In genomic region chrX:66634272-66634671, GRCh38 we compare ENCODE assay signal across 29 cellular contexts. TPM values are rescaled to one million over a fixed set of nuclear protein-coding genes. Genes with fewer than 3 reads are reported as not detected.
DNase-seq lines count a peak whose midpoint lies in the region; ATAC-seq and TF ChIP-seq lines count a peak whose summit lies in the region.
"Had no signal": no experiment of that assay in that cellular context is flagged by ENCODE, and none has a peak within 500 bp of the region (broad histone marks: within the 10 kb centered on the region; RNA-seq: fewer than 3 reads in every experiment).

No MANE protein-coding gene starts in this region.

- no peaks in the 10 kb centered on the region for H3K9me3 ChIP-seq in uterus
- H3K9me3 ChIP-seq: right atrium auricular region, tibial artery had no signal

- H3K27ac Mint-ChIP-seq in HFFc6 (peak overlapping the region; percentile 93), brain (peak overlapping the region in 1 of 5 experiments; percentile 33)
- H3K27ac Mint-ChIP-seq: activated CD8-positive, alpha-beta memory T cell treated with anti-CD3 and anti-CD28 coated beads, Interleukin-2, amount 10 ng/mL, durations not matched to agents 7 days and 5 days; activated T-helper 1 cell treated with anti-CD3 and anti-CD28 coated beads, Interleukin-12 subunit alpha, Interleukin-12 subunit beta, Interleukin-2, Interleukin-4 antibody, amounts not matched to agents 30 ng/mL and 10 ng/mL and 1 ng/mL, durations not matched to agents 14 hours and 24 hours and 36 hours; CD8-positive, alpha-beta memory T cell; natural killer cell treated with Interleukin-12 subunit alpha and Interleukin-12 subunit beta and Interleukin-15 and Interleukin-18, amount 100 ng/mL, for 72 hours; WTC11 had no signal

- H3K4me1 Mint-ChIP-seq in HFFc6 (ENCODE audit: low read depth) (peaks cover 72% of the 10 kb centered on the region), brain (peaks cover 42% of the 10 kb centered on the region)

- H3K27me3 Mint-ChIP-seq in HFFc6 (ENCODE audit: insufficient read depth) (no peaks in the 10 kb centered on the region; the same call in 1 of the 2 replicates), brain (no peaks in the 10 kb centered on the region)
- H3K27me3 Mint-ChIP-seq: activated CD8-positive, alpha-beta memory T cell treated with anti-CD3 and anti-CD28 coated beads, Interleukin-2, amount 10 ng/mL, durations not matched to agents 7 days and 5 days had no signal

- H3K4me3 Mint-ChIP-seq in HFFc6 (peak overlapping the region; percentile 83), brain (peak overlapping the region in 4 of 5 experiments; percentile 19 to 64 (median 52))
- H3K4me3 Mint-ChIP-seq: activated CD8-positive, alpha-beta memory T cell treated with anti-CD3 and anti-CD28 coated beads, Interleukin-2, amount 10 ng/mL, durations not matched to agents 7 days and 5 days; activated T-helper 1 cell treated with anti-CD3 and anti-CD28 coated beads, Interleukin-12 subunit alpha, Interleukin-12 subunit beta, Interleukin-2, Interleukin-4 antibody, amounts not matched to agents 30 ng/mL and 10 ng/mL and 1 ng/mL, durations not matched to agents 14 hours and 24 hours and 36 hours; CD8-positive, alpha-beta memory T cell; natural killer cell treated with Interleukin-12 subunit alpha and Interleukin-12 subunit beta and Interleukin-15 and Interleukin-18, amount 100 ng/mL, for 72 hours; WTC11 had no signal

- H3K9me3 Mint-ChIP-seq in HFFc6: no peaks in the 10 kb centered on the region
- H3K9me3 Mint-ChIP-seq in brain: peaks cover 3 to 14% (median 11%) of the 10 kb centered on the region in 5 experiments
- H3K9me3 Mint-ChIP-seq: activated T-helper 1 cell treated with anti-CD3 and anti-CD28 coated beads, Interleukin-12 subunit alpha, Interleukin-12 subunit beta, Interleukin-2, Interleukin-4 antibody, amounts not matched to agents 30 ng/mL and 10 ng/mL and 1 ng/mL, durations not matched to agents 14 hours and 24 hours and 36 hours; CD8-positive, alpha-beta memory T cell; natural killer cell treated with Interleukin-12 subunit alpha and Interleukin-12 subunit beta and Interleukin-15 and Interleukin-18, amount 100 ng/mL, for 72 hours; WTC11 had no signal

- no peaks in the 10 kb centered on the region for H3K4me1 ChIP-seq in uterus
- H3K4me1 ChIP-seq: gastrocnemius medialis, right atrium auricular region had no signal

- H3K27me3 ChIP-seq in uterus: no peaks in the 10 kb centered on the region
- H3K27me3 ChIP-seq: gastrocnemius medialis, right atrium auricular region, tibial artery had no signal

- DNase-seq in HFFc6 (no peak), foreskin fibroblast (peak; percentile 53 to 65), uterus (no peak), ureter (ENCODE audit: low spot score) (no peak)
- DNase-seq in stimulated activated CD4-positive, alpha-beta T cell treated with anti-CD3 and anti-CD28 coated beads, Interleukin-2, amount 100 ng/mL, for 24 hours: no peak
- DNase-seq: activated CD4-positive, alpha-beta T cell treated with anti-CD3 and anti-CD28 coated beads, Interleukin-2, amount 50 U/mL, for 1 hour; activated CD8-positive, alpha-beta memory T cell treated with anti-CD3 and anti-CD28 coated beads, Interleukin-2, amount 10 ng/mL, durations not matched to agents 7 days and 5 days; activated naive CD4-positive, alpha-beta T cell treated with anti-CD3 and anti-CD28 coated beads, Interleukin-2, amount 50 U/mL, for 16 hours; AML-193; CD8-positive, alpha-beta memory T cell; DMS53; dorsolateral prefrontal cortex; gastrocnemius medialis; GF-D8; hypothalamus; left ventricle myocardium superior; NCI-H1105; NCI-H2029; NCI-H345; NCI-H774; stimulated activated naive CD8-positive, alpha-beta T cell treated with anti-CD3 and anti-CD28 coated beads, Interleukin-15, Interleukin-2, amounts not matched to agents 100 U/mL and 50 U/mL, for 24 hours; tibial artery had no signal

- no peaks in the 10 kb centered on the region for H3K36me3 ChIP-seq in uterus
- H3K36me3 ChIP-seq: gastrocnemius medialis, right atrium auricular region, tibial artery had no signal

- TF ChIP-seq POLR2A in uterus (IDR thresholded peaks at IDR 0.05): no peak

- H3K36me3 Mint-ChIP-seq in HFFc6 (ENCODE audit: low read depth): peaks cover 22% of the 10 kb centered on the region
- H3K36me3 Mint-ChIP-seq in brain: peaks cover 48% of the 10 kb centered on the region
- H3K36me3 Mint-ChIP-seq: CD8-positive, alpha-beta memory T cell; natural killer cell treated with Interleukin-12 subunit alpha and Interleukin-12 subunit beta and Interleukin-15 and Interleukin-18, amount 100 ng/mL, for 72 hours; WTC11 had no signal

- intact Hi-C loops in uterus (cut with DNase I; ENCODE audit: low total_unique reads): no loop called here

- H3K27ac ChIP-seq in uterus: peak overlapping the region; percentile 43 to 78
- H3K27ac ChIP-seq: dorsolateral prefrontal cortex, gastrocnemius medialis, right atrium auricular region, tibial artery had no signal

- H3K4me3 ChIP-seq in foreskin fibroblast (ENCODE audit: low read depth in 1 of 2, low read length in 2 of 2) (peak overlapping the region; percentile 22 to 28), uterus (no peak overlapping the region)
- H3K4me3 ChIP-seq: dorsolateral prefrontal cortex, gastrocnemius medialis, right atrium auricular region, tibial artery had no signal

- TF ChIP-seq CTCF in HFFc6 (IDR thresholded peaks at IDR 0.05) (no peak), brain (conservative IDR thresholded peaks at IDR 0.05) (no peak), foreskin fibroblast (IDR thresholded peaks at IDR 0.05; ENCODE audit: low read depth, low read length) (no peak), uterus (IDR thresholded peaks at IDR 0.05) (no peak)

- ATAC-seq in HG03342 (IDR thresholded peaks at IDR 0.05; ENCODE audit: unreplicated experiment): no peak
- ATAC-seq: activated CD8-positive, alpha-beta memory T cell treated with anti-CD3 and anti-CD28 coated beads, Interleukin-2, amount 10 ng/mL, durations not matched to agents 7 days and 5 days; gastrocnemius medialis; left ventricle myocardium superior; natural killer cell treated with Interleukin-12 subunit alpha and Interleukin-12 subunit beta and Interleukin-15 and Interleukin-18, amount 100 ng/mL, for 72 hours; Right ventricle myocardium inferior; stimulated activated naive CD8-positive, alpha-beta T cell treated with anti-CD3 and anti-CD28 coated beads, Interleukin-15, Interleukin-2, amounts not matched to agents 100 U/mL and 50 U/mL, for 24 hours; WTC11 had no signal

RNA-seq across cellular contexts. Expression of gene EDA2R, which starts 4.6 kb away (rescaled TPM):
- total RNA-seq in HFFc6 (2021; fragmentation: NEBNext Ultra II Directional; extraction: Animal tissue kit (Norgen Biotek cat#: 25700)): 10 to 100 TPM; 23.2 to 28.2 (median 24.1) TPM
- polyA plus RNA-seq in brain (ENCODE audit: insufficient read depth, low read depth, low replicate concordance): 0.12 TPM
- 10 to 100 TPM in 1 of 4 donors, 1 to 10 TPM in 2, not detected in 1; 3.2 to 12.0 (median 9.8) TPM for total RNA-seq in uterus
- total RNA-seq in ureter: 4.4 TPM
- polyA plus RNA-seq: CD8-positive, alpha-beta memory T cell had no signal

Comparison
In these comparisons a context has a peak if more than half of its experiments do, and no peak if none do; other contexts are left out.
1. DNase-seq: peak in foreskin fibroblast (2 of 2); none in HFFc6 (single experiment), uterus (0 of 2), ureter (single experiment) and stimulated activated CD4-positive, alpha-beta T cell treated with anti-CD3 and anti-CD28 coated beads, Interleukin-2, amount 100 ng/mL, for 24 hours (0 of 2).
2. H3K4me3 ChIP-seq: peak in foreskin fibroblast (2 of 2); none in uterus (0 of 2).